1 cellular context compared by ENCODE assay signal in genomic region chr6:125294925-125295324, GRCh38.
TF ChIP-seq lines count a peak whose summit lies in the region.

No MANE protein-coding gene starts in this region.

TF ChIP-seq in GM12878, 131 proteins besides CTCF, POLR2A, EP300 and RAD21:
- TF ChIP-seq RCOR1 (conservative IDR thresholded peaks at IDR 0.05; ENCODE audit: low read depth, low read length) (no peak), TCF3 (IDR thresholded peaks at IDR 0.05; ENCODE audit: borderline replicate concordance, insufficient read depth, low read depth, low read length) (no peak), SIN3A (IDR thresholded peaks at IDR 0.05; ENCODE audit: low read depth, low read length) (no peak), SIX5 (IDR thresholded peaks at IDR 0.05; ENCODE audit: low read depth, low read length, severe bottlenecking) (no peak), TAF1 (IDR thresholded peaks at IDR 0.05; ENCODE audit: borderline replicate concordance, low read depth, low read length) (no peak), BCL3 (IDR thresholded peaks at IDR 0.05; ENCODE audit: borderline replicate concordance, insufficient read depth, low read depth, low read length, poor library complexity, severe bottlenecking) (no peak), MYB (IDR thresholded peaks at IDR 0.05; ENCODE audit: borderline replicate concordance, low read depth, low read length) (no peak), KDM1A (IDR thresholded peaks at IDR 0.05; ENCODE audit: borderline replicate concordance) (no peak), JUND (IDR thresholded peaks at IDR 0.05; ENCODE audit: low read depth, low read length) (no peak), E2F8 (IDR thresholded peaks at IDR 0.05; ENCODE audit: low read depth, partially characterized antibody) (no peak), FOS (IDR thresholded peaks at IDR 0.05; ENCODE audit: borderline replicate concordance, extremely low read depth, insufficient read length) (no peak), IKZF2 (IDR thresholded peaks at IDR 0.05) (no peak), ZNF622 (IDR thresholded peaks at IDR 0.05) (no peak)
TF ChIP-seq in GM12878: peak in this region for 0.
